In genomic region chr18:79527656-79528055, GRCh38 we compare ENCODE assay signal across 25 cellular contexts.
A peak's percentile ranks its signal among the peaks of the same experiment; 100 is the strongest.
DNase-seq lines count a peak whose midpoint lies in the region; ATAC-seq and TF ChIP-seq lines count a peak whose summit lies in the region.
"Had no signal": no experiment of that assay in that cellular context is flagged by ENCODE, and none has a peak within 500 bp of the region (broad histone marks: within the 10 kb centered on the region; RNA-seq: fewer than 3 reads in every experiment).

No MANE protein-coding gene starts in this region.

- H3K9me3 Mint-ChIP-seq in activated CD4-positive, alpha-beta T cell treated with anti-CD3 and anti-CD28 coated beads for 36 hours (ENCODE audit: low read depth): no peaks in the 10 kb centered on the region
- H3K9me3 Mint-ChIP-seq in activated CD4-positive, alpha-beta T cell treated with anti-CD3 and anti-CD28 coated beads, Interleukin-2, amount 10 ng/mL, durations not matched to agents 7 days and 5 days: no peaks in the 10 kb centered on the region
- H3K9me3 Mint-ChIP-seq: activated naive CD4-positive, alpha-beta T cell treated with anti-CD3 and anti-CD28 coated beads, Interleukin-2, amount 10 ng/mL, durations not matched to agents 7 days and 5 days; neural progenitor cell; stimulated activated effector memory CD8-positive, alpha-beta T cell treated with anti-CD3 and anti-CD28 coated beads, Interleukin-12 subunit alpha, Interleukin-12 subunit beta, amount 100 ng/mL, for 72 hours; T-helper 2 cell treated with Interferon-gamma antibody and Interleukin-4, amounts not matched to agents 5 μg/mL and 100 μg/mL, for 36 hours had no signal

- H3K27ac Mint-ChIP-seq in activated CD4-positive, alpha-beta T cell treated with anti-CD3 and anti-CD28 coated beads for 36 hours: peak overlapping the region; percentile 75
- H3K27ac Mint-ChIP-seq in activated CD4-positive, alpha-beta T cell treated with anti-CD3 and anti-CD28 coated beads, Interleukin-2, amount 10 ng/mL, durations not matched to agents 7 days and 5 days: no peak overlapping the region
- H3K27ac Mint-ChIP-seq: activated naive CD4-positive, alpha-beta T cell treated with anti-CD3 and anti-CD28 coated beads, Interleukin-2, amount 10 ng/mL, durations not matched to agents 7 days and 5 days; neural progenitor cell; stimulated activated effector memory CD8-positive, alpha-beta T cell treated with anti-CD3 and anti-CD28 coated beads, Interleukin-12 subunit alpha, Interleukin-12 subunit beta, amount 100 ng/mL, for 72 hours had no signal

- H4K20me1 ChIP-seq in OCI-LY7 (ENCODE audit: insufficient read depth, low read length): no peaks in the 10 kb centered on the region
- no peaks in the 10 kb centered on the region for H4K20me1 ChIP-seq in mammary epithelial cell (ENCODE audit: insufficient read depth, low read length)
- H4K20me1 ChIP-seq in smooth muscle cell (ENCODE audit: low read depth): no peaks in the 10 kb centered on the region

- no peak for ATAC-seq in activated CD4-positive, alpha-beta T cell treated with anti-CD3 and anti-CD28 coated beads for 36 hours
- no peak for ATAC-seq in lower lobe of right lung
- ATAC-seq in GM18907 (IDR thresholded peaks at IDR 0.05; ENCODE audit: unreplicated experiment): no peak
- ATAC-seq: mucosa of descending colon; SK-N-SH treated with all-trans-retinoic acid at 6 μM for 48 hours; stimulated activated effector memory CD8-positive, alpha-beta T cell treated with anti-CD3 and anti-CD28 coated beads, Interleukin-12 subunit alpha, Interleukin-12 subunit beta, amount 100 ng/mL, for 72 hours had no signal

- DNase-seq in activated CD4-positive, alpha-beta T cell treated with anti-CD3 and anti-CD28 coated beads for 36 hours: no peak
- DNase-seq in activated CD4-positive, alpha-beta T cell treated with anti-CD3 and anti-CD28 coated beads, Interleukin-2, amount 10 ng/mL, durations not matched to agents 7 days and 5 days: no peak
- DNase-seq in OCI-LY7 (ENCODE audit: low spot score): no peak
- peak; percentile 27 for DNase-seq in lower lobe of right lung
- DNase-seq in tibial artery: peak; percentile 11 to 56
- no peak for DNase-seq in mammary epithelial cell
- no peak for DNase-seq in smooth muscle cell (lab: John Stamatoyannopoulos, UW; ENCODE audit: unreplicated experiment)
- DNase-seq: activated CD4-positive, alpha-beta T cell treated with anti-CD3 and anti-CD28 coated beads, Interleukin-2, amount 50 U/mL, for 48 hours; activated naive CD4-positive, alpha-beta T cell treated with anti-CD3 and anti-CD28 coated beads, Interleukin-2, amount 10 ng/mL, durations not matched to agents 7 days and 5 days; AML-193; NCI-H1417; NCI-H510A; RPMI8226; stimulated activated CD4-positive, alpha-beta T cell treated with anti-CD3 and anti-CD28 coated beads, Interleukin-1b, Interleukin-23, amount 100 ng/mL, for 48 hours; WERI-Rb-1 had no signal

- H3K9me3 ChIP-seq in OCI-LY7 (ENCODE audit: low read length) (no peaks in the 10 kb centered on the region), lower lobe of right lung (no peaks in the 10 kb centered on the region), tibial artery (no peaks in the 10 kb centered on the region), mammary epithelial cell (replicated peaks; ENCODE audit: insufficient read depth, low read length) (peaks cover 14% of the 10 kb centered on the region), smooth muscle cell (replicated peaks; ENCODE audit: low read depth) (no peaks in the 10 kb centered on the region)
- H3K9me3 ChIP-seq: left lung, mucosa of descending colon, prostate gland, thoracic aorta had no signal

- intact Hi-C loops in activated CD4-positive, alpha-beta T cell treated with anti-CD3 and anti-CD28 coated beads for 36 hours (cut with DNase I, micrococcal nuclease): loop anchor here (1.0 to 5.0 kb wide), 5 partner anchors 35 to 148 kb away; no protein-coding TSS in a partner anchor
- intact Hi-C loops in OCI-LY7 (cut with micrococcal nuclease; ENCODE audit: unreplicated experiment): loop anchor here (2.0 kb wide), 2 partner anchors 117 to 131 kb away; no protein-coding TSS in a partner anchor
- intact Hi-C loops in lower lobe of right lung (cut with DNase I): loop anchor here (10.0 kb wide), 1 partner anchor 143 kb away; no protein-coding TSS in a partner anchor
- intact Hi-C loops in tibial artery (cut with DNase I; ENCODE audit: low total_unique reads): loop anchor here (1.0 to 2.0 kb wide), 2 partner anchors 111 to 146 kb away; no protein-coding TSS in a partner anchor
- intact Hi-C loops in mammary epithelial cell (cut with micrococcal nuclease): loop anchor here (1.0 to 5.0 kb wide), 3 partner anchors 115 to 540 kb away; no protein-coding TSS in a partner anchor

- POLR2A ChIA-PET in activated CD4-positive, alpha-beta T cell treated with anti-CD3 and anti-CD28 coated beads for 36 hours (lab: Charles Lee): no interaction called here
- POLR2A ChIA-PET in activated CD4-positive, alpha-beta T cell treated with anti-CD3 and anti-CD28 coated beads, Interleukin-2, amount 10 ng/mL, durations not matched to agents 7 days and 5 days (lab: Charles Lee): no interaction called here
- POLR2A ChIA-PET in OCI-LY7 (lab: Charles Lee): no interaction called here

- no peaks in the 10 kb centered on the region for H3K9me2 ChIP-seq in OCI-LY7 (ENCODE audit: insufficient read depth, low read length)

- peaks cover 3% of the 10 kb centered on the region for H3K27me3 ChIP-seq in lower lobe of right lung (ENCODE audit: low read depth)
- peaks cover 0 to 2% of the 10 kb centered on the region in 2 donors for H3K27me3 ChIP-seq in tibial artery
- H3K27me3 ChIP-seq in mammary epithelial cell (ENCODE audit: insufficient read depth, low read length): no peaks in the 10 kb centered on the region
- no peaks in the 10 kb centered on the region for H3K27me3 ChIP-seq in smooth muscle cell (ENCODE audit: low read depth)

- no peak overlapping the region for H3K9ac ChIP-seq in mammary epithelial cell (ENCODE audit: insufficient read depth, low read length)
- no peak overlapping the region for H3K9ac ChIP-seq in smooth muscle cell (ENCODE audit: low read depth)
- H3K9ac ChIP-seq: neural progenitor cell had no signal

- H3K79me2 ChIP-seq in OCI-LY7 (ENCODE audit: insufficient read depth, low read depth, low read length): no peaks in the 10 kb centered on the region
- H3K79me2 ChIP-seq in mammary epithelial cell (ENCODE audit: insufficient read depth, low read length): no peaks in the 10 kb centered on the region
- H3K79me2 ChIP-seq in smooth muscle cell (ENCODE audit: low read depth): no peaks in the 10 kb centered on the region

- peak overlapping the region; percentile 56 for H3K4me2 ChIP-seq in OCI-LY7 (ENCODE audit: low read length)
- no peak overlapping the region for H3K4me2 ChIP-seq in mammary epithelial cell (ENCODE audit: insufficient read depth, low read depth, low read length)
- H3K4me2 ChIP-seq in smooth muscle cell: no peak overlapping the region
- H3K4me2 ChIP-seq: neural progenitor cell had no signal

- H3K4me3 ChIP-seq in OCI-LY7 (ENCODE audit: low read depth, low read length, poor library complexity, severe bottlenecking): no peak overlapping the region
- no peak overlapping the region for H3K4me3 ChIP-seq in lower lobe of right lung
- no peak overlapping the region for H3K4me3 ChIP-seq in tibial artery
- H3K4me3 ChIP-seq in mammary epithelial cell (replicated peaks in 1 of 3; ENCODE audit: insufficient read depth in 1 of 3, low read depth in 2 of 3, low read length in 3 of 3): no peak overlapping the region
- H3K4me3 ChIP-seq in smooth muscle cell: no peak overlapping the region
- H3K4me3 ChIP-seq: left lung, mucosa of descending colon, neural progenitor cell, prostate gland, thoracic aorta had no signal

- BruUV-seq in OCI-LY7 (replicated peaks; lab: Mats Ljungman, UMichigan): no TSS peak
- BruUV-seq in mammary epithelial cell (replicated peaks; lab: Mats Ljungman, UMichigan): no TSS peak

- H3F3A ChIP-seq in smooth muscle cell (ENCODE audit: low read depth): peaks cover 5% of the 10 kb centered on the region

- dilution Hi-C loops in mammary epithelial cell (cut with HindIII; ENCODE audit: low sequenced_read_pairs): no loop called here

- H3K36me3 ChIP-seq in OCI-LY7 (ENCODE audit: insufficient read depth, low read length) (peaks cover 28% of the 10 kb centered on the region), lower lobe of right lung (peaks cover 26% of the 10 kb centered on the region), tibial artery (peaks cover 0 to 22% (median 21%) of the 10 kb centered on the region in 3 donors), mammary epithelial cell (ENCODE audit: insufficient read depth, low read length) (no peaks in the 10 kb centered on the region), smooth muscle cell (ENCODE audit: low read depth) (no peaks in the 10 kb centered on the region)
- H3K36me3 ChIP-seq: neural progenitor cell, prostate gland had no signal

- CTCF ChIA-PET in activated CD4-positive, alpha-beta T cell treated with anti-CD3 and anti-CD28 coated beads for 36 hours (lab: Charles Lee): interaction anchor here (1.0 to 2.5 kb wide), 4 partner anchors 28 to 148 kb away, joined by 3 to 9 read pairs (median 4); no protein-coding TSS in a partner anchor
- CTCF ChIA-PET in activated CD4-positive, alpha-beta T cell treated with anti-CD3 and anti-CD28 coated beads, Interleukin-2, amount 10 ng/mL, durations not matched to agents 7 days and 5 days (lab: Charles Lee): interaction anchor here (5.8 kb wide), 1 partner anchor 149 kb away, joined by 41 read pairs; no protein-coding TSS in a partner anchor
- CTCF ChIA-PET in OCI-LY7 (lab: Charles Lee; ENCODE audit: unreplicated experiment) (no interaction called here), mammary epithelial cell (lab: Charles Lee; ENCODE audit: low non-redundant PET) (no interaction called here)

- H3K27ac ChIP-seq in OCI-LY7 (ENCODE audit: low read depth, low read length, poor library complexity, severe bottlenecking) (peak overlapping the region; percentile 61), lower lobe of right lung (no peak overlapping the region), tibial artery (no peak overlapping the region), mammary epithelial cell (ENCODE audit: insufficient read depth, low read depth, low read length) (no peak overlapping the region), smooth muscle cell (ENCODE audit: low read depth) (no peak overlapping the region)
- H3K27ac ChIP-seq: epithelial cell of prostate, left lung, neural progenitor cell, prostate gland, thoracic aorta, WERI-Rb-1 had no signal

- in situ Hi-C loops in mammary epithelial cell (cut with MboI; ENCODE audit: low sequenced_read_pairs in 2 of 2): no loop called here

- no peak overlapping the region for H3K4me3 Mint-ChIP-seq in activated CD4-positive, alpha-beta T cell treated with anti-CD3 and anti-CD28 coated beads for 36 hours
- no peak overlapping the region for H3K4me3 Mint-ChIP-seq in activated CD4-positive, alpha-beta T cell treated with anti-CD3 and anti-CD28 coated beads, Interleukin-2, amount 10 ng/mL, durations not matched to agents 7 days and 5 days
- H3K4me3 Mint-ChIP-seq: activated naive CD4-positive, alpha-beta T cell treated with anti-CD3 and anti-CD28 coated beads, Interleukin-2, amount 10 ng/mL, durations not matched to agents 7 days and 5 days; neural progenitor cell; stimulated activated effector memory CD8-positive, alpha-beta T cell treated with anti-CD3 and anti-CD28 coated beads, Interleukin-12 subunit alpha, Interleukin-12 subunit beta, amount 100 ng/mL, for 72 hours; T-helper 2 cell treated with Interferon-gamma antibody and Interleukin-4, amounts not matched to agents 5 μg/mL and 100 μg/mL, for 36 hours had no signal

- H3K4me1 ChIP-seq in OCI-LY7 (ENCODE audit: insufficient read depth, low read length, poor library complexity, severe bottlenecking) (peaks cover 62% of the 10 kb centered on the region), lower lobe of right lung (peaks cover 22% of the 10 kb centered on the region), tibial artery (peaks cover 0 to 16% (median 15%) of the 10 kb centered on the region in 4 donors), mammary epithelial cell (ENCODE audit: insufficient read depth, low read length) (no peaks in the 10 kb centered on the region), smooth muscle cell (ENCODE audit: low read depth) (no peaks in the 10 kb centered on the region)
- H3K4me1 ChIP-seq: neural progenitor cell had no signal

- 96% methylated on average over 6 of the region's 6 CpGs for WGBS in mammary epithelial cell (ENCODE audit: low coverage, missing lambda C conversion rate)
- WGBS in smooth muscle cell (ENCODE audit: low lambda C conversion rate): 98% methylated on average over 6 of the region's 6 CpGs

- H3K36me3 Mint-ChIP-seq in activated CD4-positive, alpha-beta T cell treated with anti-CD3 and anti-CD28 coated beads for 36 hours (ENCODE audit: low read depth): peaks cover 24% of the 10 kb centered on the region
- H3K36me3 Mint-ChIP-seq in activated CD4-positive, alpha-beta T cell treated with anti-CD3 and anti-CD28 coated beads, Interleukin-2, amount 10 ng/mL, durations not matched to agents 7 days and 5 days (ENCODE audit: low read depth): peaks cover 20% of the 10 kb centered on the region
- H3K36me3 Mint-ChIP-seq: neural progenitor cell had no signal

- TF ChIP-seq CTCF in OCI-LY7 (conservative IDR thresholded peaks at IDR 0.05; ENCODE audit: low read length) (no peak), lower lobe of right lung (IDR thresholded peaks at IDR 0.05) (no peak), tibial artery (IDR thresholded peaks at IDR 0.05) (no peak), mammary epithelial cell (conservative IDR thresholded peaks at IDR 0.05 in 1 of 2, IDR thresholded peaks at IDR 0.05 in 1 of 2; ENCODE audit: extremely low read depth in 1 of 2, insufficient read depth in 1 of 2, low read depth in 1 of 2, low read length in 2 of 2) (no peak), smooth muscle cell (IDR thresholded peaks at IDR 0.05; ENCODE audit: borderline replicate concordance, insufficient read depth, poor library complexity, severe bottlenecking) (no peak)

- H3K4me1 Mint-ChIP-seq in activated CD4-positive, alpha-beta T cell treated with anti-CD3 and anti-CD28 coated beads for 36 hours: peaks cover 56% of the 10 kb centered on the region
- H3K4me1 Mint-ChIP-seq in activated CD4-positive, alpha-beta T cell treated with anti-CD3 and anti-CD28 coated beads, Interleukin-2, amount 10 ng/mL, durations not matched to agents 7 days and 5 days: peaks cover 36% of the 10 kb centered on the region

- H2AFZ ChIP-seq in OCI-LY7 (ENCODE audit: low read length): no peak overlapping the region
- H2AFZ ChIP-seq in mammary epithelial cell (ENCODE audit: low read depth, low read length): no peak overlapping the region
- no peak overlapping the region for H2AFZ ChIP-seq in smooth muscle cell (ENCODE audit: low read depth)
- H2AFZ ChIP-seq: neural progenitor cell had no signal

- H3K27me3 Mint-ChIP-seq in activated CD4-positive, alpha-beta T cell treated with anti-CD3 and anti-CD28 coated beads for 36 hours: no peaks in the 10 kb centered on the region
- no peaks in the 10 kb centered on the region for H3K27me3 Mint-ChIP-seq in activated CD4-positive, alpha-beta T cell treated with anti-CD3 and anti-CD28 coated beads, Interleukin-2, amount 10 ng/mL, durations not matched to agents 7 days and 5 days

Comparison
In these comparisons a context has a peak if more than half of its experiments do, and no peak if none do; other contexts are left out.
1. DNase-seq: peak in lower lobe of right lung (single experiment) and tibial artery (2 of 2); none in activated CD4-positive, alpha-beta T cell treated with anti-CD3 and anti-CD28 coated beads for 36 hours (single experiment), activated CD4-positive, alpha-beta T cell treated with anti-CD3 and anti-CD28 coated beads, Interleukin-2, amount 10 ng/mL, durations not matched to agents 7 days and 5 days (single experiment), OCI-LY7 (single experiment), mammary epithelial cell (single experiment) and smooth muscle cell (single experiment).
2. CTCF ChIA-PET loops: an anchor here in activated CD4-positive, alpha-beta T cell treated with anti-CD3 and anti-CD28 coated beads for 36 hours (1.0 to 2.5 kb wide) and activated CD4-positive, alpha-beta T cell treated with anti-CD3 and anti-CD28 coated beads, Interleukin-2, amount 10 ng/mL, durations not matched to agents 7 days and 5 days (5.8 kb wide); none called in OCI-LY7 and mammary epithelial cell.